In the genomic region with DNA sequence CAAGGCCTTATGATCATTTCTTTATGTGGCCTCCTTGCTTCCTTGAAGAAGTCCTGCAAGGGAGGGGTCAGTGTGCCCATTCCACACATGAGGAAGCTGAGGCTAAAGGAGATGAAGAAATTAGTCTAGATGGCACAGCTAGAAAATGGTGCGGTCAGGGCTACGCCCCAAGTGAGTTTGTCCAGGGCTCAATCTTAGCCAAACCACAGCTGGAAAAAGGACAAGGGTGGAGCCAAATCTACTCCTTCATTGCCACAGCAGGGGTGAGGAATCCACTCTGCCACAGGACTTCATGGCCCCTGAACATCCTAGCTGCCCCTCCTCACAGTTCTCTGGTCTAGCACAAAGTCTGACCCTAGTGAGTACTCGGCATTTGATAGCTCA, we compare ENCODE assay signal across 23 cellular contexts. TPM values are rescaled to one million over a fixed set of nuclear protein-coding genes. Genes with fewer than 3 reads are reported as not detected.
"Had no signal": no experiment of that assay in that cellular context is flagged by ENCODE, and none has a peak within 500 bp of the region (broad histone marks: within the 10 kb centered on the region; RNA-seq: fewer than 3 reads in every experiment).

No MANE protein-coding gene starts in this region.

- H3K27ac Mint-ChIP-seq: activated CD4-positive, alpha-beta T cell treated with anti-CD3 and anti-CD28 coated beads, Interleukin-2, amount 10 ng/mL, durations not matched to agents 7 days and 5 days; activated CD8-positive, alpha-beta T cell treated with anti-CD3 and anti-CD28 coated beads for 36 hours; activated naive CD8-positive, alpha-beta T cell treated with anti-CD3 and anti-CD28 coated beads for 36 hours; nephron; stimulated activated effector memory CD8-positive, alpha-beta T cell treated with anti-CD3 and anti-CD28 coated beads, Interleukin-12 subunit alpha, Interleukin-12 subunit beta, amount 100 ng/mL, for 72 hours had no signal

- H3K36me3 Mint-ChIP-seq: activated naive CD8-positive, alpha-beta T cell treated with anti-CD3 and anti-CD28 coated beads for 36 hours; stimulated activated effector memory CD8-positive, alpha-beta T cell treated with anti-CD3 and anti-CD28 coated beads, Interleukin-12 subunit alpha, Interleukin-12 subunit beta, amount 100 ng/mL, for 72 hours had no signal

- H3K9me3 ChIP-seq: gastrocnemius medialis, neutrophil, ovary, psoas muscle, right atrium auricular region, tibial artery had no signal

- H3K4me1 Mint-ChIP-seq: activated CD4-positive, alpha-beta T cell treated with anti-CD3 and anti-CD28 coated beads, Interleukin-2, amount 10 ng/mL, durations not matched to agents 7 days and 5 days; activated naive CD8-positive, alpha-beta T cell treated with anti-CD3 and anti-CD28 coated beads for 36 hours; nephron; stimulated activated effector memory CD8-positive, alpha-beta T cell treated with anti-CD3 and anti-CD28 coated beads, Interleukin-12 subunit alpha, Interleukin-12 subunit beta, amount 100 ng/mL, for 72 hours; stimulated activated naive CD8-positive, alpha-beta T cell treated with anti-CD3 and anti-CD28 coated beads, Interleukin-15, amount 100 ng/mL, for 72 hours had no signal

- H3K4me1 ChIP-seq: gastrocnemius medialis, psoas muscle, right atrium auricular region, tibial artery had no signal

- DNase-seq: activated CD4-positive, alpha-beta T cell treated with anti-CD3 and anti-CD28 coated beads, Interleukin-2, amount 10 ng/mL, durations not matched to agents 7 days and 5 days; activated CD4-positive, CD25-positive, alpha-beta regulatory T cell treated with anti-CD3 and anti-CD28 coated beads, Interleukin-2, amount 50 U/mL, for 72 hours; activated CD8-positive, alpha-beta T cell treated with anti-CD3 and anti-CD28 coated beads for 36 hours; activated naive CD4-positive, alpha-beta T cell treated with Interleukin-2 at 50 U/mL for 16 hours; activated naive CD8-positive, alpha-beta T cell treated with anti-CD3 and anti-CD28 coated beads for 36 hours; activated T-cell treated with anti-CD3 and anti-CD28 coated beads, Interleukin-2, amount 50 U/mL, for 48 hours; gastrocnemius medialis; hypothalamus; left ventricle myocardium superior; mammary epithelial cell; ovary; psoas muscle; stimulated activated CD4-positive, alpha-beta T cell treated with anti-CD3 and anti-CD28 coated beads, Interleukin-2, amount 100 ng/mL, for 24 hours; stimulated activated naive CD8-positive, alpha-beta T cell treated with anti-CD3 and anti-CD28 coated beads, Interleukin-15, amount 100 ng/mL, for 72 hours; T-helper 1 cell had no signal

- H3K27ac ChIP-seq: cardiac muscle cell, gastrocnemius medialis, neutrophil, ovary, psoas muscle, right atrium auricular region, skin epidermis, tibial artery, WERI-Rb-1 had no signal

- ATAC-seq: activated CD8-positive, alpha-beta T cell treated with anti-CD3 and anti-CD28 coated beads for 36 hours; gastrocnemius medialis; psoas muscle; stimulated activated effector memory CD8-positive, alpha-beta T cell treated with anti-CD3 and anti-CD28 coated beads, Interleukin-12 subunit alpha, Interleukin-12 subunit beta, amount 100 ng/mL, for 72 hours; stimulated activated naive CD8-positive, alpha-beta T cell treated with anti-CD3 and anti-CD28 coated beads, Interleukin-15, amount 100 ng/mL, for 72 hours had no signal

- H3K4me3 ChIP-seq: cardiac muscle cell, gastrocnemius medialis, ovary, psoas muscle, right atrium auricular region, skin epidermis, tibial artery had no signal

- H3K4me3 Mint-ChIP-seq: activated CD4-positive, alpha-beta T cell treated with anti-CD3 and anti-CD28 coated beads, Interleukin-2, amount 10 ng/mL, durations not matched to agents 7 days and 5 days; activated CD8-positive, alpha-beta T cell treated with anti-CD3 and anti-CD28 coated beads for 36 hours; activated naive CD8-positive, alpha-beta T cell treated with anti-CD3 and anti-CD28 coated beads for 36 hours; nephron; stimulated activated effector memory CD8-positive, alpha-beta T cell treated with anti-CD3 and anti-CD28 coated beads, Interleukin-12 subunit alpha, Interleukin-12 subunit beta, amount 100 ng/mL, for 72 hours; stimulated activated naive CD8-positive, alpha-beta T cell treated with anti-CD3 and anti-CD28 coated beads, Interleukin-15, amount 100 ng/mL, for 72 hours had no signal

- H3K36me3 ChIP-seq: cardiac muscle cell, gastrocnemius medialis, neutrophil, ovary, right atrium auricular region, tibial artery, WERI-Rb-1 had no signal

- H3K27me3 ChIP-seq: gastrocnemius medialis, ovary, right atrium auricular region had no signal

- H3K9me3 Mint-ChIP-seq: activated CD4-positive, alpha-beta T cell treated with anti-CD3 and anti-CD28 coated beads, Interleukin-2, amount 10 ng/mL, durations not matched to agents 7 days and 5 days; activated CD8-positive, alpha-beta T cell treated with anti-CD3 and anti-CD28 coated beads for 36 hours; activated naive CD8-positive, alpha-beta T cell treated with anti-CD3 and anti-CD28 coated beads for 36 hours; nephron; stimulated activated effector memory CD8-positive, alpha-beta T cell treated with anti-CD3 and anti-CD28 coated beads, Interleukin-12 subunit alpha, Interleukin-12 subunit beta, amount 100 ng/mL, for 72 hours; stimulated activated naive CD8-positive, alpha-beta T cell treated with anti-CD3 and anti-CD28 coated beads, Interleukin-15, amount 100 ng/mL, for 72 hours had no signal

RNA-seq across cellular contexts. Expression of a gene that starts 16.2 kb away (rescaled TPM):
- total RNA-seq: activated CD4-positive, alpha-beta T cell treated with anti-CD3 and anti-CD28 coated beads, Interleukin-2, amount 10 ng/mL, durations not matched to agents 7 days and 5 days; activated CD8-positive, alpha-beta T cell treated with anti-CD3 and anti-CD28 coated beads for 36 hours; activated naive CD8-positive, alpha-beta T cell treated with anti-CD3 and anti-CD28 coated beads for 36 hours; gastrocnemius medialis; psoas muscle had no signal
